ENCODE assay signal across 8 cellular contexts in the genomic region with DNA sequence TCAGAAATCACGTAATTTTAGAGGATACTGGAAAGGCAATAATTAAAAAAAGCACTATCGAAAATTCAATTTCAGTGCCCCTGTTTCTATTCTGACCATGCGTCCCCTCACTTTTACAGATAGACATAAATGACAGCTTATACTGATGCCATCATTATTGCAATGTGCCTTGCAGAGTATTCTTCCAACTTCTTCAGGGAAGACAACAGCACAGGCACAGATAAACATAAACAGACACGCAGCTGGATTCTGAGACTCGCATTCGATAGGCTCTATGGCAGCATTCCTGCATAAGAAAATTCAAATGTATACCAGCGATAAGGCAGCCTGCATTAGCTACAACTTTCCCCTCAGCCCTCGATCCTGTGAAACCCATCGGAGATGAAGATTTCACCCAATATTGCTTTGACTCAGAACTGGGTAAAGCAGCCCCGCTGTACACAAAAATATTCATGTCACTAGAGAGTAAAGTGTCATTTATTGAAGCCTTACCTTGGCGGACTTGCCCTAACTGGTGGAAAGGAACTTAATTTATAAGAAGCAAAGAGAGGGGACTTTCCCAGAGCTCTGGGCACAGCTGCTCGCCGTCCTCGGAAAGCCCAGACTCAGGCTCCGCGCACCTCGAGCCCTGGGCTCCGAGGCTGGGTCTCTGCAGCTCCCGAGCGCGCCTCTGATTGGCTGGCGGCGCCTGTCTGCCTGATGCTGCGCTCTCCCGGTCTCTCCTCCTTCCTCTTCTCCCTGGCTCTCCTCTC. TPM values are rescaled to one million over a fixed set of nuclear protein-coding genes. Genes with fewer than 3 reads are reported as not detected.
DNase-seq lines count a peak whose midpoint lies in the region; ATAC-seq and TF ChIP-seq lines count a peak whose summit lies in the region.

A gene with protein sequence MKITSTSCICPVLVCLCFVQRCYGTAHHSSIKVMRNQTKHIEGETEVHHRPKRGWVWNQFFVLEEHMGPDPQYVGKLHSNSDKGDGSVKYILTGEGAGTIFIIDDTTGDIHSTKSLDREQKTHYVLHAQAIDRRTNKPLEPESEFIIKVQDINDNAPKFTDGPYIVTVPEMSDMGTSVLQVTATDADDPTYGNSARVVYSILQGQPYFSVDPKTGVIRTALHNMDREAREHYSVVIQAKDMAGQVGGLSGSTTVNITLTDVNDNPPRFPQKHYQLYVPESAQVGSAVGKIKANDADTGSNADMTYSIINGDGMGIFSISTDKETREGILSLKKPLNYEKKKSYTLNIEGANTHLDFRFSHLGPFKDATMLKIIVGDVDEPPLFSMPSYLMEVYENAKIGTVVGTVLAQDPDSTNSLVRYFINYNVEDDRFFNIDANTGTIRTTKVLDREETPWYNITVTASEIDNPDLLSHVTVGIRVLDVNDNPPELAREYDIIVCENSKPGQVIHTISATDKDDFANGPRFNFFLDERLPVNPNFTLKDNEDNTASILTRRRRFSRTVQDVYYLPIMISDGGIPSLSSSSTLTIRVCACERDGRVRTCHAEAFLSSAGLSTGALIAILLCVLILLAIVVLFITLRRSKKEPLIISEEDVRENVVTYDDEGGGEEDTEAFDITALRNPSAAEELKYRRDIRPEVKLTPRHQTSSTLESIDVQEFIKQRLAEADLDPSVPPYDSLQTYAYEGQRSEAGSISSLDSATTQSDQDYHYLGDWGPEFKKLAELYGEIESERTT (minus strand): TSS at position 607 of the 752 bp plus-strand sequence. CDS start 149,214 bp downstream, outside the sequence.

- no peak within 1 kb of the TSS for H4K91ac ChIP-seq in neuronal stem cell (ENCODE audit: low read depth, low read length, poor library complexity)

- no peaks in the 10 kb centered on the region for H3K27me3 ChIP-seq in Panc1 (ENCODE audit: control insufficient read depth, insufficient read depth, low read length)
- no peaks in the 10 kb centered on the region for H3K27me3 ChIP-seq in fibroblast of lung (ENCODE audit: control insufficient read depth, insufficient read depth, low read length)
- peaks cover 0 to 38% (median 6%) of the 10 kb centered on the region in 3 experiments for H3K27me3 ChIP-seq in neuronal stem cell (ENCODE audit: control insufficient read depth in 3 of 3, insufficient read depth in 3 of 3, low read depth in 1 of 3, low read length in 3 of 3)

- H3K14ac ChIP-seq in neuronal stem cell (ENCODE audit: low read length): no peak within 1 kb of the TSS

- H3K9me3 ChIP-seq in Panc1 (ENCODE audit: control insufficient read depth, insufficient read depth, low read depth, low read length) (no peaks in the 10 kb centered on the region), fibroblast of lung (ENCODE audit: control insufficient read depth, insufficient read depth, low read depth, low read length) (no peaks in the 10 kb centered on the region), neuronal stem cell (replicated peaks in 1 of 2; ENCODE audit: control insufficient read depth in 2 of 2, insufficient read depth in 1 of 2, low read depth in 1 of 2, low read length in 2 of 2) (no peaks in the 10 kb centered on the region)

- H2BK5ac ChIP-seq in neuronal stem cell (ENCODE audit: low read length): no peak within 1 kb of the TSS

- in situ Hi-C loops in Panc1 (cut with HindIII; ENCODE audit: low pct_unique_long_range_greater_than_20kb, low sequenced_read_pairs): no loop called here

- 0 out of 2 replicates have a peak, but pooled peaks cover 6% of the 10 kb centered on the region for H3K4me1 ChIP-seq in Panc1 (ENCODE audit: control insufficient read depth, insufficient read depth, low read length)
- no peaks in the 10 kb centered on the region for H3K4me1 ChIP-seq in fibroblast of lung (ENCODE audit: control insufficient read depth, extremely low read depth, insufficient read depth, low read length)
- peaks cover 0 to 2% of the 10 kb centered on the region in 2 donors for H3K4me1 ChIP-seq in neuronal stem cell (ENCODE audit: control insufficient read depth in 2 of 2, insufficient read depth in 1 of 2, low read depth in 1 of 2, low read length in 2 of 2)

- no peak within 1 kb of the TSS for H3K18ac ChIP-seq in neuronal stem cell (ENCODE audit: low read length)

- no peak within 1 kb of the TSS for H4K8ac ChIP-seq in neuronal stem cell (ENCODE audit: low read depth, low read length)

- POLR2A ChIA-PET in Panc1 (lab: Charles Lee): no interaction called here

- TF ChIP-seq CTCF in Panc1 (IDR thresholded peaks at IDR 0.05) (no peak), fibroblast of lung (conservative IDR thresholded peaks at IDR 0.05 in 1 of 2, IDR thresholded peaks at IDR 0.05 in 1 of 2; ENCODE audit: low read depth in 1 of 2, low read length in 2 of 2) (no peak)

- H3K27ac ChIP-seq in Panc1 (ENCODE audit: low read length) (peak within 1 kb of the TSS; percentile 35; the same call in 1 of the 2 replicates), fibroblast of lung (ENCODE audit: insufficient read depth, low read length) (no peak within 1 kb of the TSS), neuronal stem cell (replicated peaks; ENCODE audit: low read length) (no peak within 1 kb of the TSS)

- DNase-seq in Panc1 (ENCODE audit: low read depth, low spot score): no peak
- DNase-seq in fibroblast of lung (ENCODE audit: low read depth in 2 of 2): peak; percentile 56 to 69
- peak; percentile 56 for DNase-seq in neuronal stem cell (ENCODE audit: low spot score)
- DNase-seq in germinal center (ENCODE audit: low spot score): no peak
- DNase-seq in NCI-H1048 (lab: John Stamatoyannopoulos, UW): no peak
- no peak for DNase-seq in activated CD4-positive, CD25-positive, alpha-beta regulatory T cell treated with anti-CD3 and anti-CD28 coated beads, Interleukin-2, amount 50 U/mL, for 72 hours

- H2AFZ ChIP-seq in fibroblast of lung (ENCODE audit: low read length) (peak within 1 kb of the TSS; percentile 26), neuronal stem cell (ENCODE audit: low read length) (peak within 1 kb of the TSS; percentile 89)

- H3K36me3 ChIP-seq in Panc1 (ENCODE audit: control insufficient read depth, insufficient read depth, low read length) (no peaks in the 10 kb centered on the region), fibroblast of lung (ENCODE audit: control insufficient read depth, insufficient read depth, low read length) (no peaks in the 10 kb centered on the region), neuronal stem cell (replicated peaks in 1 of 2; ENCODE audit: control insufficient read depth in 2 of 2, insufficient read depth in 2 of 2, low read length in 2 of 2) (no peaks in the 10 kb centered on the region)

- no peak within 1 kb of the TSS for H3K4ac ChIP-seq in neuronal stem cell (ENCODE audit: low read length)

- no peaks in the 10 kb centered on the region for H4K20me1 ChIP-seq in fibroblast of lung (ENCODE audit: control insufficient read depth, extremely low read depth, insufficient read depth, low read length)

- CTCF ChIA-PET in Panc1 (lab: Charles Lee): interaction anchor here (0.6 kb wide), 1 partner anchor 33 kb away, joined by 3 read pairs; no protein-coding TSS in a partner anchor

- H3K4me3 ChIP-seq in Panc1 (ENCODE audit: low read depth in 2 of 2, low read length in 2 of 2): peak within 1 kb of the TSS; percentile 46 to 80
- peak within 1 kb of the TSS; percentile 9 to 66 (median 43) for H3K4me3 ChIP-seq in fibroblast of lung (replicated peaks in 1 of 4; ENCODE audit: control extremely low read depth in 1 of 4, insufficient read depth in 1 of 4, low read depth in 3 of 4, low read length in 4 of 4)
- peak within 1 kb of the TSS; percentile 37 to 65 for H3K4me3 ChIP-seq in neuronal stem cell (ENCODE audit: low read length in 2 of 2)

- intact Hi-C loops in Panc1 (cut with micrococcal nuclease; ENCODE audit: unreplicated experiment): no loop called here

- H3K23ac ChIP-seq in neuronal stem cell (ENCODE audit: low read depth, low read length, poor library complexity): no peak within 1 kb of the TSS

- H2BK12ac ChIP-seq in neuronal stem cell (ENCODE audit: low read length): no peak within 1 kb of the TSS

- H3K79me1 ChIP-seq in neuronal stem cell (ENCODE audit: low read depth, low read length): no peaks in the 10 kb centered on the region

- H3K79me2 ChIP-seq in fibroblast of lung (ENCODE audit: control insufficient read depth, insufficient read depth, low read length): no peaks in the 10 kb centered on the region

- peak; percentile 53 for ATAC-seq in HG03342 (IDR thresholded peaks at IDR 0.05; ENCODE audit: unreplicated experiment)
- ATAC-seq in Panc1: peak; percentile 100
- no peak for ATAC-seq in HG03135 (IDR thresholded peaks at IDR 0.05; ENCODE audit: unreplicated experiment)

- H3K4me2 ChIP-seq in fibroblast of lung (ENCODE audit: extremely low read depth, insufficient read depth, low read length): peak within 1 kb of the TSS; percentile 82
- peak within 1 kb of the TSS; percentile 75 for H3K4me2 ChIP-seq in neuronal stem cell (ENCODE audit: insufficient read depth, low read length, poor library complexity, severe bottlenecking)

- TSS peak; percentile 77 for BruUV-seq in Panc1 (replicated peaks; lab: Mats Ljungman, UMichigan)

- H3K9ac ChIP-seq in fibroblast of lung (ENCODE audit: insufficient read depth, low read length) (no peak within 1 kb of the TSS), neuronal stem cell (ENCODE audit: low read depth, low read length, poor library complexity) (no peak within 1 kb of the TSS)

- no peak within 1 kb of the TSS for H2AK5ac ChIP-seq in neuronal stem cell (ENCODE audit: low read depth, low read length)

- WGBS in neuronal stem cell (ENCODE audit: extremely low coverage in 2 of 2, insufficient read length in 2 of 2, insufficient replicate concordance in 1 of 2), 2 donors: no CpG with 5 or more reads among the region's 25 CpGs

- H2BK15ac ChIP-seq in neuronal stem cell (ENCODE audit: low read length): no peak within 1 kb of the TSS

- H2BK120ac ChIP-seq in neuronal stem cell (ENCODE audit: low read depth, low read length): no peak within 1 kb of the TSS

RNA-seq across cellular contexts. Expression of the gene that starts here (rescaled TPM):
- 7.0 TPM for total RNA-seq in Panc1 (2021; ENCODE audit: unreplicated experiment)
- 2.6 TPM for polyA plus RNA-seq in Panc1 (2012; ENCODE audit: insufficient read length)
- total RNA-seq in fibroblast of lung: 0.33 TPM in 1 of 2 replicates, not detected in the other
- polyA plus RNA-seq in fibroblast of lung: 0.16 and 0.40 TPM in 2 replicates
- polyA plus RNA-seq in fibroblast of lung (2012): 0.16 and 0.17 TPM in 2 replicates
- polyA minus RNA-seq in fibroblast of lung (ENCODE audit: low replicate concordance): 0.98 TPM in 1 of 2 replicates, not detected in the other
- polyA plus RNA-seq in neuronal stem cell (2013, experiment 1 of 2): 0.07 TPM
- 0.12 TPM for polyA plus RNA-seq in neuronal stem cell (2013, experiment 2 of 2)

Comparison
In these comparisons a context has a peak if more than half of its experiments do, and no peak if none do; other contexts are left out.
1. Peak in DNase-seq, H3K4me3 ChIP-seq and H3K4me2 ChIP-seq in fibroblast of lung; RNA of the gene not detected or under 1 TPM.